ENCODE assay signal across 8 cellular contexts in the genomic region with DNA sequence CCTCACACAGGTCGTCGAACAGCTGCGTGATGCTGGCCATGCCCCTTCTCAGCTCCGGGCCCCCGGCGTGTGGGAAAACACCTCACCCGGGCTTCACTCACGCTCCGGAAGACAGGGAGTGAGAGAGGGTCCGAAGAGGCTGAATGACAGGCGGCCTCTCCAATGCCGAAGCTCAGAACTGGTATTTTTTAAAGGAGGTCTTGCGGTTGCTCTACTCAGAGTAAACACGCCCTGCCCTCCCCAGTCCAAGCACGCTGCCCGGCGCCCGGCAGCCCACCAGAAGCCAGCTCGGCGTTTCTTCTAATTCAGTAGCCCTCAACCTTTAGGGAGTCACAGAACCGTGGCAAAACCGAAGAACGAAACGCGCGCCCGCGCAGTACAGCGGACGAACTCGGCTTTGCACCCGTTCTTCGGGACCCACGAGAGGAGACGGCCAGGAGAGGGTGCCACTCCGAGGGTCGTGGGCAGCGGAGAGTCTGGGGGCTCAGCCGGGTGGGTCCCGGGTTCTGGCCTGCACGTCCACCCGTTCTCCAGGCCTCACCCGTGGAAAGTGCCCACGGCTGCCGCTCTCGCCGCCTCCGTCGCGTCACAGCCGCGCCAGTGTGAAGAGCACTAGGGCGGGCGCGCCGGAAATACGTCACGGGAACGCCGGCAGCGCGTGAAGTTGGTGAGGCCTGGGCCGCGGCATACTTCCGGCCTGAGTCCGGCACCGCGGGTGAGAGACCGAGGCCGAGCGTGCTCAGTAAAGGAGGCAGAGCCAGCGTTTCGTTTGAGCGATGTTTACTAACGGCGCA. TPM values are rescaled to one million over a fixed set of nuclear protein-coding genes. Genes with fewer than 3 reads are reported as not detected.
A peak's percentile ranks its signal among the peaks of the same experiment; 100 is the strongest.
DNase-seq lines count a peak whose midpoint lies in the region; ATAC-seq and TF ChIP-seq lines count a peak whose summit lies in the region.

A gene with protein sequence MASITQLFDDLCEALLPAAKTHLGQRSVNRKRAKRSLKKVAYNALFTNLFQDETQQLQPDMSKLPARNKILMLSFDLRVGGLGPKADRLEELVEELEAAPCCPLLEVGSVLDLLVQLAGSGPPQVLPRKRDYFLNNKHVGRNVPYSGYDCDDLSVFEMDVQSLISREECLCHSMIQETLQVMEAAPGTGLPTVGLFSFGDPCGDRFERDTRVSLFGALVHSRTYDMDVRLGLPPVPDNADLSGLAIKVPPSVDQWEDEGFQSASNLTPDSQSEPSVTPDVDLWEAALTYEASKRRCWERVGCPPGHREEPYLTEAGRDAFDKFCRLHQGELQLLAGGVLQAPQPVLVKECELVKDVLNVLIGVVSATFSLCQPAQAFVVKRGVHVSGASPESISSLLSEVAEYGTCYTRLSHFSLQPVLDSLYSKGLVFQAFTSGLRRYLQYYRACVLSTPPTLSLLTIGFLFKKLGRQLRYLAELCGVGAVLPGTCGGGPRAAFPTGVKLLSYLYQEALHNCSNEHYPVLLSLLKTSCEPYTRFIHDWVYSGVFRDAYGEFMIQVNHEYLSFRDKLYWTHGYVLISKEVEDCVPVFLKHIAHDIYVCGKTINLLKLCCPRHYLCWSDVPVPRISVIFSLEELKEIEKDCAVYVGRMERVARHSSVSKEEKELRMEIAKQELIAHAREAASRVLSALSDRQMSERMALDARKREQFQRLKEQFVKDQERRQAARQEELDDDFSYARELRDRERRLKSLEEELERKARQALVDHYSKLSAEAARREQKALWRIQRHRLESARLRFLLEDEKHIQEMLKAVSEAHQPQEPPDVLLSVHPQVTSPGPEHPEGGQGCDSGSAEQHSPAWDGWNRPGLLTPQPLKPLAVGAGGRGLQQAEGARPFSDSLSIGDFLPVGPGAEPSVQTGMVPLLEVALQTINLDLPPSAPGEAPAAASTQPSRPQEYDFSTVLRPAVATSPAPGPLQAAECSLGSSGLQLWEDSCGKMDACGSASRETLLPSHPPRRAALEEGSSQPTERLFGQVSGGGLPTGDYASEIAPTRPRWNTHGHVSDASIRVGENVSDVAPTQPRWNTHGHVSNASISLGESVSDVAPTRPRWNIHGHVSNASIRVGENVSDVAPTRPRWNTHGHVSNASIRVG (N-terminal part only) (minus strand): TSS at position 604 of the 794 bp plus-strand sequence. CDS start 564 bp downstream, at position 40.

- H3K27ac ChIP-seq in left lung, result peak within 1 kb of the TSS; percentile 82 to 90

- H3K36me3 Mint-ChIP-seq in activated CD4-positive, alpha-beta T cell treated with anti-CD3 and anti-CD28 coated beads, Interleukin-2, amount 10 ng/mL, durations not matched to agents 7 days and 5 days (ENCODE audit: low read depth), result peaks cover 13% of the 10 kb centered on the region

- no peaks in the 10 kb centered on the region for H3K9me3 Mint-ChIP-seq in activated CD4-positive, alpha-beta T cell treated with anti-CD3 and anti-CD28 coated beads, Interleukin-2, amount 10 ng/mL, durations not matched to agents 7 days and 5 days

- TF ChIP-seq CTCF in AG09319 (IDR thresholded peaks at IDR 0.05; ENCODE audit: low read depth, low read length) (peak; percentile 7), left lung (IDR thresholded peaks at IDR 0.05) (peak in 1 of 2 donors; percentile 15)

- intact Hi-C loops in left lung (cut with DNase I), result no loop called here

- H3K4me1 ChIP-seq in left lung, result peaks cover 27 to 78% of the 10 kb centered on the region in 2 donors

- H3K4me3 Mint-ChIP-seq in activated CD4-positive, alpha-beta T cell treated with anti-CD3 and anti-CD28 coated beads, Interleukin-2, amount 10 ng/mL, durations not matched to agents 7 days and 5 days, result peak within 1 kb of the TSS; percentile 100

- H3K4me1 Mint-ChIP-seq in activated CD4-positive, alpha-beta T cell treated with anti-CD3 and anti-CD28 coated beads, Interleukin-2, amount 10 ng/mL, durations not matched to agents 7 days and 5 days, result peaks cover 33% of the 10 kb centered on the region

- no peaks in the 10 kb centered on the region for H3K27me3 Mint-ChIP-seq in activated CD4-positive, alpha-beta T cell treated with anti-CD3 and anti-CD28 coated beads, Interleukin-2, amount 10 ng/mL, durations not matched to agents 7 days and 5 days

- peak within 1 kb of the TSS; percentile 76 to 93 for H3K4me3 ChIP-seq in left lung

- H3K9me3 ChIP-seq in left lung, result no peaks in the 10 kb centered on the region

- POLR2A ChIA-PET in activated CD4-positive, alpha-beta T cell treated with anti-CD3 and anti-CD28 coated beads, Interleukin-2, amount 10 ng/mL, durations not matched to agents 7 days and 5 days (lab: Charles Lee), result interaction anchor here (0.6 kb wide), 1 partner anchor 375 kb away, joined by 5 read pairs; no protein-coding TSS in a partner anchor

- CTCF ChIA-PET in activated CD4-positive, alpha-beta T cell treated with anti-CD3 and anti-CD28 coated beads, Interleukin-2, amount 10 ng/mL, durations not matched to agents 7 days and 5 days (lab: Charles Lee), result interaction anchor here (0.6 to 2.0 kb wide), 7 partner anchors 32 to 318 kb away, joined by 3 to 6 read pairs (median 3); a partner anchor contains a TSS

- no peaks in the 10 kb centered on the region for H3K27me3 ChIP-seq in left lung

- ATAC-seq in GM19035 (IDR thresholded peaks at IDR 0.05; ENCODE audit: unreplicated experiment), result peak; percentile 67
- ATAC-seq in HG03378 (IDR thresholded peaks at IDR 0.05; ENCODE audit: unreplicated experiment), result peak; percentile 54
- peak; percentile 90 for ATAC-seq in left lung

- DNase-seq in AG09319 (ENCODE audit: extremely low read depth, low read depth) (peak; percentile 51), NCI-H526 treated with DMSO at 0.1 percent for 48 hours (lab: John Stamatoyannopoulos, UW) (peak; percentile 63), dedifferentiated amniotic fluid mesenchymal stem cell (ENCODE audit: extremely low spot score) (peak; percentile 92), left lung (peak; percentile 94 to 99)
- peak; percentile 93 for DNase-seq in activated CD4-positive, alpha-beta T cell treated with anti-CD3 and anti-CD28 coated beads, Interleukin-2, amount 10 ng/mL, durations not matched to agents 7 days and 5 days
- peak; percentile 91 for DNase-seq in stimulated activated CD4-positive, alpha-beta T cell treated with anti-CD3 and anti-CD28 coated beads, Interleukin-2, amount 100 ng/mL, for 4 hours (ENCODE audit: low read depth)

- H3K27ac Mint-ChIP-seq in activated CD4-positive, alpha-beta T cell treated with anti-CD3 and anti-CD28 coated beads, Interleukin-2, amount 10 ng/mL, durations not matched to agents 7 days and 5 days, result peak within 1 kb of the TSS; percentile 100

- peaks cover 0 to 33% of the 10 kb centered on the region in 2 donors for H3K36me3 ChIP-seq in left lung

RNA-seq across cellular contexts. Expression of the gene that starts here (rescaled TPM):
- 10 to 100 TPM; 62.9 to 71.4 TPM for total RNA-seq in activated CD4-positive, alpha-beta T cell treated with anti-CD3 and anti-CD28 coated beads, Interleukin-2, amount 10 ng/mL, durations not matched to agents 7 days and 5 days
- total RNA-seq in left lung, result 10 to 100 TPM; 40.8 to 41.3 TPM

Comparison
In these comparisons a context has a peak if more than half of its experiments do, and no peak if none do; other contexts are left out.
1. Peak in every context shown above with its lines: DNase-seq, ATAC-seq, H3K4me3 ChIP-seq and H3K27ac ChIP-seq.